ENCODE assay signal across 26 cellular contexts in genomic region chr6:57137392-57137791, GRCh38. TPM values are rescaled to one million over a fixed set of nuclear protein-coding genes. Genes with fewer than 3 reads are reported as not detected.
DNase-seq lines count a peak whose midpoint lies in the region; ATAC-seq and TF ChIP-seq lines count a peak whose summit lies in the region.
"Had no signal": no experiment of that assay in that cellular context is flagged by ENCODE, and none has a peak within 500 bp of the region (broad histone marks: within the 10 kb centered on the region; RNA-seq: fewer than 3 reads in every experiment).

No MANE protein-coding gene starts in this region.

- no peaks in the 10 kb centered on the region for H3K27me3 Mint-ChIP-seq in activated CD8-positive, alpha-beta T cell treated with anti-CD3 and anti-CD28 coated beads for 36 hours
- H3K27me3 Mint-ChIP-seq in activated CD8-positive, alpha-beta T cell treated with anti-CD3 and anti-CD28 coated beads, Interleukin-2, amount 10 ng/mL, durations not matched to agents 7 days and 5 days (ENCODE audit: low read depth), result no peaks in the 10 kb centered on the region
- H3K27me3 Mint-ChIP-seq in activated T-helper 17 cell treated with anti-CD3 and anti-CD28 coated beads, Interleukin-2, amount 50 U/mL, for 72 hours, result no peaks in the 10 kb centered on the region
- no peaks in the 10 kb centered on the region for H3K27me3 Mint-ChIP-seq in naive thymus-derived CD4-positive, alpha-beta T cell
- H3K27me3 Mint-ChIP-seq in stimulated activated naive B cell treated with anti-CD40 and anti-IgM and Interleukin-4, amounts not matched to agents 10 μg/mL and 1 μg/mL and 100 μg/mL, for 72 hours, result no peaks in the 10 kb centered on the region
- peaks cover 2% of the 10 kb centered on the region; the same call in 1 of the 2 replicates for H3K27me3 Mint-ChIP-seq in HFFc6 (ENCODE audit: insufficient read depth)
- H3K27me3 Mint-ChIP-seq: CD4-positive, alpha-beta memory T cell had no signal

- peaks cover 51% of the 10 kb centered on the region for H3K36me3 Mint-ChIP-seq in activated CD8-positive, alpha-beta T cell treated with anti-CD3 and anti-CD28 coated beads for 36 hours (ENCODE audit: low read depth)
- peaks cover 50% of the 10 kb centered on the region for H3K36me3 Mint-ChIP-seq in activated CD8-positive, alpha-beta T cell treated with anti-CD3 and anti-CD28 coated beads, Interleukin-2, amount 10 ng/mL, durations not matched to agents 7 days and 5 days (ENCODE audit: low read depth)
- peaks cover 70% of the 10 kb centered on the region for H3K36me3 Mint-ChIP-seq in activated T-helper 17 cell treated with anti-CD3 and anti-CD28 coated beads, Interleukin-2, amount 50 U/mL, for 72 hours (ENCODE audit: low read depth)
- H3K36me3 Mint-ChIP-seq in naive thymus-derived CD4-positive, alpha-beta T cell, result peaks cover 19 to 66% (median 42%) of the 10 kb centered on the region in 5 donors
- H3K36me3 Mint-ChIP-seq in stimulated activated naive B cell treated with anti-CD40 and anti-IgM and Interleukin-4, amounts not matched to agents 10 μg/mL and 1 μg/mL and 100 μg/mL, for 72 hours, result peaks cover 24 to 53% of the 10 kb centered on the region in 2 donors
- peaks cover 31% of the 10 kb centered on the region for H3K36me3 Mint-ChIP-seq in HFFc6 (ENCODE audit: low read depth)

- no peak overlapping the region for H3K4me3 Mint-ChIP-seq in activated CD8-positive, alpha-beta T cell treated with anti-CD3 and anti-CD28 coated beads for 36 hours
- no peak overlapping the region for H3K4me3 Mint-ChIP-seq in activated CD8-positive, alpha-beta T cell treated with anti-CD3 and anti-CD28 coated beads, Interleukin-2, amount 10 ng/mL, durations not matched to agents 7 days and 5 days
- no peak overlapping the region for H3K4me3 Mint-ChIP-seq in activated T-helper 17 cell treated with anti-CD3 and anti-CD28 coated beads, Interleukin-2, amount 50 U/mL, for 72 hours
- no peak overlapping the region for H3K4me3 Mint-ChIP-seq in naive thymus-derived CD4-positive, alpha-beta T cell
- no peak overlapping the region for H3K4me3 Mint-ChIP-seq in stimulated activated naive B cell treated with anti-CD40 and anti-IgM and Interleukin-4, amounts not matched to agents 10 μg/mL and 1 μg/mL and 100 μg/mL, for 72 hours
- H3K4me3 Mint-ChIP-seq in HFFc6, result no peak overlapping the region
- H3K4me3 Mint-ChIP-seq: CD4-positive, alpha-beta memory T cell had no signal

- H3K27ac ChIP-seq in naive thymus-derived CD4-positive, alpha-beta T cell (ENCODE audit: low read depth, low read length), result no peak overlapping the region
- H3K27ac ChIP-seq: A549; BLaER1 treated with 17β-estradiol and CSF1 and Interleukin-3, amounts not matched to agents 10 nM and 100 nM had no signal

- H3K4me1 ChIP-seq in naive thymus-derived CD4-positive, alpha-beta T cell (ENCODE audit: control insufficient read depth in 2 of 2, insufficient read depth in 2 of 2, low read length in 2 of 2), result no peaks in the 10 kb centered on the region
- H3K4me1 ChIP-seq: BLaER1 treated with 17β-estradiol and CSF1 and Interleukin-3, amounts not matched to agents 10 nM and 100 nM; HAP-1 had no signal

- TF ChIP-seq CTCF in activated CD8-positive, alpha-beta T cell treated with anti-CD3 and anti-CD28 coated beads for 36 hours (IDR thresholded peaks at IDR 0.05), result no peak
- no peak for TF ChIP-seq CTCF in HFFc6 (IDR thresholded peaks at IDR 0.05)

- intact Hi-C loops in activated CD8-positive, alpha-beta T cell treated with anti-CD3 and anti-CD28 coated beads for 36 hours (cut with micrococcal nuclease), result no loop called here
- intact Hi-C loops in naive thymus-derived CD4-positive, alpha-beta T cell (cut with micrococcal nuclease), result no loop called here

- H3K4me1 Mint-ChIP-seq in activated CD8-positive, alpha-beta T cell treated with anti-CD3 and anti-CD28 coated beads for 36 hours (ENCODE audit: low read depth), result peaks cover 13% of the 10 kb centered on the region
- peaks cover 4% of the 10 kb centered on the region for H3K4me1 Mint-ChIP-seq in activated CD8-positive, alpha-beta T cell treated with anti-CD3 and anti-CD28 coated beads, Interleukin-2, amount 10 ng/mL, durations not matched to agents 7 days and 5 days (ENCODE audit: low read depth)
- H3K4me1 Mint-ChIP-seq in activated T-helper 17 cell treated with anti-CD3 and anti-CD28 coated beads, Interleukin-2, amount 50 U/mL, for 72 hours, result no peaks in the 10 kb centered on the region
- H3K4me1 Mint-ChIP-seq in naive thymus-derived CD4-positive, alpha-beta T cell, result peaks cover 0 to 7% (median 0%) of the 10 kb centered on the region in 7 donors
- H3K4me1 Mint-ChIP-seq in stimulated activated naive B cell treated with anti-CD40 and anti-IgM and Interleukin-4, amounts not matched to agents 10 μg/mL and 1 μg/mL and 100 μg/mL, for 72 hours, result no peaks in the 10 kb centered on the region
- H3K4me1 Mint-ChIP-seq in HFFc6 (ENCODE audit: low read depth), result peaks cover 8% of the 10 kb centered on the region; the same call in 1 of the 2 replicates

- peak overlapping the region; percentile 6 for H3K27ac Mint-ChIP-seq in activated CD8-positive, alpha-beta T cell treated with anti-CD3 and anti-CD28 coated beads for 36 hours
- H3K27ac Mint-ChIP-seq in activated CD8-positive, alpha-beta T cell treated with anti-CD3 and anti-CD28 coated beads, Interleukin-2, amount 10 ng/mL, durations not matched to agents 7 days and 5 days, result no peak overlapping the region
- no peak overlapping the region for H3K27ac Mint-ChIP-seq in activated T-helper 17 cell treated with anti-CD3 and anti-CD28 coated beads, Interleukin-2, amount 50 U/mL, for 72 hours
- no peak overlapping the region for H3K27ac Mint-ChIP-seq in naive thymus-derived CD4-positive, alpha-beta T cell
- no peak overlapping the region for H3K27ac Mint-ChIP-seq in stimulated activated naive B cell treated with anti-CD40 and anti-IgM and Interleukin-4, amounts not matched to agents 10 μg/mL and 1 μg/mL and 100 μg/mL, for 72 hours
- H3K27ac Mint-ChIP-seq in HFFc6, result no peak overlapping the region

- peaks cover 0 to 42% (median 5%) of the 10 kb centered on the region in 3 experiments for H3K36me3 ChIP-seq in naive thymus-derived CD4-positive, alpha-beta T cell (ENCODE audit: control insufficient read depth in 2 of 3, insufficient read depth in 3 of 3, low read length in 3 of 3)

- no peak overlapping the region for H3K4me3 ChIP-seq in naive thymus-derived CD4-positive, alpha-beta T cell (ENCODE audit: low read length)
- H3K4me3 ChIP-seq: A549; BLaER1 treated with 17β-estradiol and CSF1 and Interleukin-3, amounts not matched to agents 10 nM and 100 nM; HAP-1; MG63 had no signal

- H3K27me3 ChIP-seq in naive thymus-derived CD4-positive, alpha-beta T cell (ENCODE audit: control insufficient read depth in 2 of 2, insufficient read depth in 2 of 2, low read length in 2 of 2), result no peaks in the 10 kb centered on the region
- H3K27me3 ChIP-seq: BLaER1 treated with 17β-estradiol and CSF1 and Interleukin-3, amounts not matched to agents 10 nM and 100 nM; MG63 had no signal

- no peak for DNase-seq in activated CD8-positive, alpha-beta T cell treated with anti-CD3 and anti-CD28 coated beads for 36 hours
- no peak for DNase-seq in activated CD8-positive, alpha-beta T cell treated with anti-CD3 and anti-CD28 coated beads, Interleukin-2, amount 10 ng/mL, durations not matched to agents 7 days and 5 days
- no peak for DNase-seq in naive thymus-derived CD4-positive, alpha-beta T cell
- no peak for DNase-seq in stimulated activated naive B cell treated with anti-CD40 and anti-IgM and Interleukin-4, amounts not matched to agents 10 μg/mL and 1 μg/mL and 100 μg/mL, for 72 hours
- DNase-seq in HFFc6 (no peak), GM03348 (ENCODE audit: low spot score) (no peak)
- DNase-seq: AML-193; CD4-positive, alpha-beta memory T cell; COR-L47; DMS53; GOT3; IMR-90; KG1; MG63; NCI-H1105 treated with DMSO at 0.1 percent for 48 hours; NCI-H146; NCI-H1930; NCI-H2107; NCI-H524; NCI-H748 treated with DMSO at 0.1 percent for 48 hours; SIG-M5 had no signal

- ATAC-seq in activated CD8-positive, alpha-beta T cell treated with anti-CD3 and anti-CD28 coated beads for 36 hours, result peak; percentile 82
- ATAC-seq in activated CD8-positive, alpha-beta T cell treated with anti-CD3 and anti-CD28 coated beads, Interleukin-2, amount 10 ng/mL, durations not matched to agents 7 days and 5 days, result no peak
- ATAC-seq in GM18520 (IDR thresholded peaks at IDR 0.05; ENCODE audit: unreplicated experiment), result peak; percentile 46
- ATAC-seq in activated T-helper 17 cell treated with anti-CD3 and anti-CD28 coated beads, Interleukin-2, amount 50 U/mL, for 72 hours (replicated peaks), result peak; percentile 75
- peak; percentile 47 for ATAC-seq in naive thymus-derived CD4-positive, alpha-beta T cell
- ATAC-seq in stimulated activated naive B cell treated with anti-CD40 and anti-IgM and Interleukin-4, amounts not matched to agents 10 μg/mL and 1 μg/mL and 100 μg/mL, for 72 hours (replicated peaks), result no peak
- ATAC-seq: A549 had no signal

- no peaks in the 10 kb centered on the region for H3K9me3 Mint-ChIP-seq in activated CD8-positive, alpha-beta T cell treated with anti-CD3 and anti-CD28 coated beads for 36 hours
- H3K9me3 Mint-ChIP-seq in activated CD8-positive, alpha-beta T cell treated with anti-CD3 and anti-CD28 coated beads, Interleukin-2, amount 10 ng/mL, durations not matched to agents 7 days and 5 days (ENCODE audit: insufficient read depth), result no peaks in the 10 kb centered on the region
- no peaks in the 10 kb centered on the region for H3K9me3 Mint-ChIP-seq in activated T-helper 17 cell treated with anti-CD3 and anti-CD28 coated beads, Interleukin-2, amount 50 U/mL, for 72 hours
- H3K9me3 Mint-ChIP-seq in naive thymus-derived CD4-positive, alpha-beta T cell, result peaks cover 0 to 6% (median 0%) of the 10 kb centered on the region in 11 donors
- no peaks in the 10 kb centered on the region for H3K9me3 Mint-ChIP-seq in stimulated activated naive B cell treated with anti-CD40 and anti-IgM and Interleukin-4, amounts not matched to agents 10 μg/mL and 1 μg/mL and 100 μg/mL, for 72 hours
- no peaks in the 10 kb centered on the region for H3K9me3 Mint-ChIP-seq in HFFc6
- H3K9me3 Mint-ChIP-seq: CD4-positive, alpha-beta memory T cell had no signal

- CTCF ChIA-PET in activated CD8-positive, alpha-beta T cell treated with anti-CD3 and anti-CD28 coated beads for 36 hours (lab: Charles Lee), result no interaction called here
- CTCF ChIA-PET in activated CD8-positive, alpha-beta T cell treated with anti-CD3 and anti-CD28 coated beads, Interleukin-2, amount 10 ng/mL, durations not matched to agents 7 days and 5 days (lab: Charles Lee), result no interaction called here
- CTCF ChIA-PET in naive thymus-derived CD4-positive, alpha-beta T cell (lab: Charles Lee), result no interaction called here

- H3K9me3 ChIP-seq in naive thymus-derived CD4-positive, alpha-beta T cell (ENCODE audit: control insufficient read depth in 2 of 3, low read length in 3 of 3), result no peaks in the 10 kb centered on the region
- H3K9me3 ChIP-seq: A549, HAP-1, MG63 had no signal

- POLR2A ChIA-PET in activated CD8-positive, alpha-beta T cell treated with anti-CD3 and anti-CD28 coated beads for 36 hours (lab: Charles Lee), result no interaction called here
- POLR2A ChIA-PET in activated CD8-positive, alpha-beta T cell treated with anti-CD3 and anti-CD28 coated beads, Interleukin-2, amount 10 ng/mL, durations not matched to agents 7 days and 5 days (lab: Charles Lee), result no interaction called here
- POLR2A ChIA-PET in naive thymus-derived CD4-positive, alpha-beta T cell (lab: Charles Lee), result no interaction called here

RNA-seq across cellular contexts. Expression of gene BAG2, which starts 34.7 kb away (rescaled TPM):
- total RNA-seq in activated CD8-positive, alpha-beta T cell treated with anti-CD3 and anti-CD28 coated beads for 36 hours, result 1 to 10 TPM; 8.4 to 8.9 TPM
- total RNA-seq in activated CD8-positive, alpha-beta T cell treated with anti-CD3 and anti-CD28 coated beads, Interleukin-2, amount 10 ng/mL, durations not matched to agents 7 days and 5 days, result 1 to 10 TPM; 8.1 to 9.4 TPM
- total RNA-seq in activated T-helper 17 cell treated with anti-CD3 and anti-CD28 coated beads, Interleukin-2, amount 50 U/mL, for 72 hours, result 1 to 10 TPM; 5.6 to 9.5 TPM
- total RNA-seq in naive thymus-derived CD4-positive, alpha-beta T cell, result 1 to 10 TPM; 3.7 to 8.1 (median 5.1) TPM
- polyA plus RNA-seq in naive thymus-derived CD4-positive, alpha-beta T cell, result 1 to 10 TPM; 4.1 to 5.0 TPM
- 10 to 100 TPM; 26.2 to 31.6 (median 28.3) TPM for total RNA-seq in HFFc6 (2021; fragmentation: NEBNext Ultra II Directional; extraction: Animal tissue kit (Norgen Biotek cat#: 25700))

RNA-seq across cellular contexts. Expression of gene ZNF451, which starts 47.4 kb away (rescaled TPM):
- 10 to 100 TPM; 44.4 to 46.8 TPM for total RNA-seq in activated CD8-positive, alpha-beta T cell treated with anti-CD3 and anti-CD28 coated beads for 36 hours
- 10 to 100 TPM; 61.0 TPM for total RNA-seq in activated CD8-positive, alpha-beta T cell treated with anti-CD3 and anti-CD28 coated beads, Interleukin-2, amount 10 ng/mL, durations not matched to agents 7 days and 5 days
- total RNA-seq in activated T-helper 17 cell treated with anti-CD3 and anti-CD28 coated beads, Interleukin-2, amount 50 U/mL, for 72 hours, result 10 to 100 TPM; 58.8 to 65.7 TPM
- 100 to 1,000 TPM in 2 of 5 experiments, 10 to 100 TPM in 3; 63.4 to 116 (median 96.6) TPM for total RNA-seq in naive thymus-derived CD4-positive, alpha-beta T cell
- polyA plus RNA-seq in naive thymus-derived CD4-positive, alpha-beta T cell, result 10 to 100 TPM; 29.8 to 35.6 TPM
- total RNA-seq in HFFc6 (2021; fragmentation: NEBNext Ultra II Directional; extraction: Animal tissue kit (Norgen Biotek cat#: 25700)), result 10 to 100 TPM; 47.0 to 54.2 (median 47.7) TPM

Comparison
In these comparisons a context has a peak if more than half of its experiments do, and no peak if none do; other contexts are left out.
1. ATAC-seq: peak in activated CD8-positive, alpha-beta T cell treated with anti-CD3 and anti-CD28 coated beads for 36 hours (single experiment), GM18520 (single experiment), activated T-helper 17 cell treated with anti-CD3 and anti-CD28 coated beads, Interleukin-2, amount 50 U/mL, for 72 hours (single experiment) and naive thymus-derived CD4-positive, alpha-beta T cell (single experiment); none in activated CD8-positive, alpha-beta T cell treated with anti-CD3 and anti-CD28 coated beads, Interleukin-2, amount 10 ng/mL, durations not matched to agents 7 days and 5 days (single experiment) and stimulated activated naive B cell treated with anti-CD40 and anti-IgM and Interleukin-4, amounts not matched to agents 10 μg/mL and 1 μg/mL and 100 μg/mL, for 72 hours (0 of 2).